Comparison of ENCODE assay signal across 2 cellular contexts in the genomic region with DNA sequence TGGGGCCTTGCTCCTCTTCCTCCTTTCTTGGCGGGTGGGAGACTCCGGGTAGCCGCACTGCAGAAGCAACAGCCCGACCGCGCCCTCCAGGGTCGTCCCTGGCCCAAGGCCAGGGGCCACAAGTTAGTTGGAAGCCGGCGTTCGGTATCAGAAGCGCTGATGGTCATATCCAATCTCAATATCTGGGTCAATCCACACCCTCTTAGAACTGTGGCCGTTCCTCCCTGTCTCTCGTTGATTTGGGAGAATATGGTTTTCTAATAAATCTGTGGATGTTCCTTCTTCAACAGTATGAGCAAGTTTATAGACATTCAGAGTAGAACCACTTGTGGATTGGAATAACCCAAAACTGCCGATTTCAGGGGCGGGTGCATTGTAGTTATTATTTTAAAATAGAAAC.
TF ChIP-seq lines count a peak whose summit lies in the region.

No MANE protein-coding gene starts in this region.

TF ChIP-seq in SK-N-SH, 30 proteins besides CTCF, POLR2A, EP300 and RAD21 (continued from another document):
- TF ChIP-seq USF1 (IDR thresholded peaks at IDR 0.05; ENCODE audit: borderline replicate concordance, low read depth) = no peak
- no peak for TF ChIP-seq REST (IDR thresholded peaks at IDR 0.05; ENCODE audit: low read depth, low read length)
- no peak for TF ChIP-seq TCF12 (IDR thresholded peaks at IDR 0.05)
- TF ChIP-seq GABPA (IDR thresholded peaks at IDR 0.05; ENCODE audit: low read depth) = no peak
TF ChIP-seq in SK-N-SH: peak in this region for 1.

TF ChIP-seq in SK-N-SH treated with all-trans-retinoic acid at 6 μM for 48 hours, 23 proteins besides CTCF, POLR2A, EP300 and RAD21 (continued from another document):
- TF ChIP-seq POU6F1 (CRISPR knock-in tag; IDR thresholded peaks at IDR 0.05; ENCODE audit: borderline replicate concordance, low read depth) = no peak
- TF ChIP-seq PPARA (CRISPR knock-in tag; IDR thresholded peaks at IDR 0.05; ENCODE audit: borderline replicate concordance) = no peak
- TF ChIP-seq TOX (CRISPR knock-in tag; IDR thresholded peaks at IDR 0.05; ENCODE audit: borderline replicate concordance) = no peak
- TF ChIP-seq SNAI2 (CRISPR knock-in tag; IDR thresholded peaks at IDR 0.05) = no peak
- no peak for TF ChIP-seq ESRRG (CRISPR knock-in tag; IDR thresholded peaks at IDR 0.05)
- no peak for TF ChIP-seq OSR1 (CRISPR knock-in tag; IDR thresholded peaks at IDR 0.05)
- no peak for TF ChIP-seq TCF4 (CRISPR knock-in tag; IDR thresholded peaks at IDR 0.05; ENCODE audit: borderline replicate concordance)
- TF ChIP-seq ZFP30 (CRISPR knock-in tag; IDR thresholded peaks at IDR 0.05) = no peak
- TF ChIP-seq BACH2 (CRISPR knock-in tag; IDR thresholded peaks at IDR 0.05; ENCODE audit: borderline replicate concordance) = no peak
- TF ChIP-seq RARB (CRISPR knock-in tag; IDR thresholded peaks at IDR 0.05) = no peak
- TF ChIP-seq ZNF70 (CRISPR knock-in tag; IDR thresholded peaks at IDR 0.05) = no peak
- TF ChIP-seq PATZ1 (CRISPR knock-in tag; IDR thresholded peaks at IDR 0.05; ENCODE audit: borderline replicate concordance) = no peak
- TF ChIP-seq GLIS3 (CRISPR knock-in tag; IDR thresholded peaks at IDR 0.05) = no peak
- TF ChIP-seq ISL1 (CRISPR knock-in tag; IDR thresholded peaks at IDR 0.05) = no peak
- TF ChIP-seq ARNTL (CRISPR knock-in tag; IDR thresholded peaks at IDR 0.05; ENCODE audit: borderline replicate concordance, low read depth) = no peak
- TF ChIP-seq ZFP3 (CRISPR knock-in tag; IDR thresholded peaks at IDR 0.05) = no peak
- TF ChIP-seq, protein P1, sequence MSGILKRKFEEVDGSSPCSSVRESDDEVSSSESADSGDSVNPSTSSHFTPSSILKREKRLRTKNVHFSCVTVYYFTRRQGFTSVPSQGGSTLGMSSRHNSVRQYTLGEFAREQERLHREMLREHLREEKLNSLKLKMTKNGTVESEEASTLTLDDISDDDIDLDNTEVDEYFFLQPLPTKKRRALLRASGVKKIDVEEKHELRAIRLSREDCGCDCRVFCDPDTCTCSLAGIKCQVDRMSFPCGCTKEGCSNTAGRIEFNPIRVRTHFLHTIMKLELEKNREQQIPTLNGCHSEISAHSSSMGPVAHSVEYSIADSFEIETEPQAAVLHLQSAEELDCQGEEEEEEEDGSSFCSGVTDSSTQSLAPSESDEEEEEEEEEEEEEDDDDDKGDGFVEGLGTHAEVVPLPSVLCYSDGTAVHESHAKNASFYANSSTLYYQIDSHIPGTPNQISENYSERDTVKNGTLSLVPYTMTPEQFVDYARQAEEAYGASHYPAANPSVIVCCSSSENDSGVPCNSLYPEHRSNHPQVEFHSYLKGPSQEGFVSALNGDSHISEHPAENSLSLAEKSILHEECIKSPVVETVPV (CRISPR knock-in tag; IDR thresholded peaks at IDR 0.05) = no peak
TF ChIP-seq in SK-N-SH treated with all-trans-retinoic acid at 6 μM for 48 hours: peak in this region for 0.
